Comparison of ENCODE assay signal across 10 cellular contexts in genomic region chr11:955154-956049, GRCh38. TPM values are rescaled to one million over a fixed set of nuclear protein-coding genes. Genes with fewer than 3 reads are reported as not detected.
DNase-seq lines count a peak whose midpoint lies in the region; ATAC-seq, FAIRE-seq and TF ChIP-seq lines count a peak whose summit lies in the region.
"Had no signal": no experiment of that assay in that cellular context is flagged by ENCODE, and none has a peak within 500 bp of the region (broad histone marks: within the 10 kb centered on the region; RNA-seq: fewer than 3 reads in every experiment).

No MANE protein-coding gene starts in this region.

- H3K4me3 ChIP-seq in A549 (no peak overlapping the region), DND-41 (ENCODE audit: low read depth in 1 of 2, low read length in 2 of 2) (no peak overlapping the region), right lobe of liver (no peak overlapping the region)

- peaks cover 54% of the 10 kb centered on the region for H3K4me1 ChIP-seq in A549
- H3K4me1 ChIP-seq in DND-41 (ENCODE audit: insufficient read depth, low read length), result no peaks in the 10 kb centered on the region
- H3K4me1 ChIP-seq in right lobe of liver, result peaks cover 0 to 62% (median 24%) of the 10 kb centered on the region in 4 donors

- TF ChIP-seq CTCF in A549 (IDR thresholded peaks at IDR 0.05), result no peak
- TF ChIP-seq CTCF in DND-41 (IDR thresholded peaks at IDR 0.05; ENCODE audit: borderline replicate concordance, extremely low read depth, low read length, poor library complexity, severe bottlenecking), result no peak
- no peak for TF ChIP-seq CTCF in right lobe of liver (IDR thresholded peaks at IDR 0.05)

- peaks cover 67% of the 10 kb centered on the region for H3K79me2 ChIP-seq in DND-41 (ENCODE audit: insufficient read depth, low read length)

- H3K9me3 Mint-ChIP-seq in activated T-helper 17 cell treated with anti-CD3 and anti-CD28 coated beads, Interleukin-2, amount 50 U/mL, for 72 hours, result no peaks in the 10 kb centered on the region

- H3K4me1 Mint-ChIP-seq in activated T-helper 17 cell treated with anti-CD3 and anti-CD28 coated beads, Interleukin-2, amount 50 U/mL, for 72 hours, result peaks cover 18% of the 10 kb centered on the region

- H3K9ac ChIP-seq in DND-41 (ENCODE audit: low read depth, low read length), result no peak overlapping the region

- DNase-seq in A549 (ENCODE audit: low read depth in 1 of 2, low spot score in 1 of 2) (no peak), DND-41 (no peak), right lobe of liver (peak in 2 of 3 donors; percentile 79 to 83), KBM-7 (no peak)
- DNase-seq in stimulated activated CD4-positive, alpha-beta T cell treated with anti-CD3 and anti-CD28 coated beads, Interleukin-1b, Interleukin-23, amount 100 ng/mL, for 48 hours, result no peak
- DNase-seq: KG1, nucleus accumbens had no signal

- TF ChIP-seq RAD21 in A549 (conservative IDR thresholded peaks at IDR 0.05 in 1 of 2, IDR thresholded peaks at IDR 0.05 in 1 of 2), result no peak

- no peak overlapping the region for H3K4me3 Mint-ChIP-seq in activated T-helper 17 cell treated with anti-CD3 and anti-CD28 coated beads, Interleukin-2, amount 50 U/mL, for 72 hours

- peaks cover 40% of the 10 kb centered on the region for H3K36me3 Mint-ChIP-seq in activated T-helper 17 cell treated with anti-CD3 and anti-CD28 coated beads, Interleukin-2, amount 50 U/mL, for 72 hours (ENCODE audit: low read depth)

- POLR2A ChIA-PET in A549 (lab: Yijun Ruan, JAX), result no interaction called here

- H3K4me2 ChIP-seq in A549 (peak overlapping the region; percentile 76), DND-41 (ENCODE audit: insufficient read depth, low read length) (no peak overlapping the region)

- TF ChIP-seq POLR2A in A549 (IDR thresholded peaks at IDR 0.05; ENCODE audit: low read length) (no peak), right lobe of liver (IDR thresholded peaks at IDR 0.05) (no peak)

- H4K20me1 ChIP-seq in DND-41 (ENCODE audit: insufficient read depth, low read length), result peaks cover 42% of the 10 kb centered on the region

- H3K27me3 ChIP-seq in DND-41 (ENCODE audit: insufficient read depth, low read length, poor library complexity), result no peaks in the 10 kb centered on the region
- H3K27me3 ChIP-seq in right lobe of liver, result no peaks in the 10 kb centered on the region

- no peak overlapping the region for H2AFZ ChIP-seq in DND-41 (ENCODE audit: low read depth, low read length)

- peak overlapping the region; percentile 77 to 93 for H3K27ac ChIP-seq in A549
- H3K27ac ChIP-seq in DND-41 (ENCODE audit: low read length), result 0 out of 2 replicates have a peak overlapping the region, but pooled peaks have one; percentile 8
- peak overlapping the region in 2 of 3 donors; percentile 53 to 73 for H3K27ac ChIP-seq in right lobe of liver

- H3K27me3 Mint-ChIP-seq in activated T-helper 17 cell treated with anti-CD3 and anti-CD28 coated beads, Interleukin-2, amount 50 U/mL, for 72 hours, result no peaks in the 10 kb centered on the region

- peak overlapping the region; percentile 53 for H3K27ac Mint-ChIP-seq in activated T-helper 17 cell treated with anti-CD3 and anti-CD28 coated beads, Interleukin-2, amount 50 U/mL, for 72 hours

- CTCF ChIA-PET in A549 (lab: Yijun Ruan, JAX), result interaction anchor here (0.7 to 2.2 kb wide), 6 partner anchors 10 to 55 kb away, joined by 3 to 8 read pairs (median 4); no protein-coding TSS in a partner anchor

- FAIRE-seq in A549 (lab: Jason Lieb, UNC), result no peak

- in situ Hi-C loops in KBM-7 (cut with MboI; ENCODE audit: low pct_unique_long_range_greater_than_20kb, low sequenced_read_pairs), result no loop called here

- TF ChIP-seq EP300 in A549 (IDR thresholded peaks at IDR 0.05), result no peak

- no peak for ATAC-seq in A549
- ATAC-seq in DND-41 (ENCODE audit: insufficient read depth, low read depth), result no peak
- no peak for ATAC-seq in activated T-helper 17 cell treated with anti-CD3 and anti-CD28 coated beads, Interleukin-2, amount 50 U/mL, for 72 hours (replicated peaks)
- peak; percentile 11 to 53 (median 36) for ATAC-seq in right lobe of liver
- ATAC-seq in HG03442 (IDR thresholded peaks at IDR 0.05; ENCODE audit: unreplicated experiment), result no peak
- no peak for ATAC-seq in HG03460 (IDR thresholded peaks at IDR 0.05; ENCODE audit: unreplicated experiment)

- intact Hi-C loops in right lobe of liver (cut with DNase I), result no loop called here

- 71% methylated on average over 15 of the region's 15 CpGs for WGBS in A549 (ENCODE audit: missing lambda C conversion rate)
- WGBS in right lobe of liver (ENCODE audit: insufficient coverage, low coverage, low lambda C conversion rate, missing lambda C conversion rate), result 46% methylated on average over 7 of the region's 15 CpGs

- H3K36me3 ChIP-seq in DND-41 (ENCODE audit: insufficient read depth, low read length), result peaks cover 23% of the 10 kb centered on the region
- peaks cover 0 to 8% (median 0%) of the 10 kb centered on the region in 4 donors for H3K36me3 ChIP-seq in right lobe of liver

- H3K9me3 ChIP-seq in A549, result no peaks in the 10 kb centered on the region
- no peaks in the 10 kb centered on the region for H3K9me3 ChIP-seq in DND-41 (ENCODE audit: insufficient read depth, low read length, severe bottlenecking)
- no peaks in the 10 kb centered on the region for H3K9me3 ChIP-seq in right lobe of liver

TF ChIP-seq in A549, 52 proteins besides CTCF, POLR2A, EP300 and RAD21:
- TF ChIP-seq NR3C1 (IDR thresholded peaks at IDR 0.05), result no peak
- no peak for TF ChIP-seq KDM5A (IDR thresholded peaks at IDR 0.05)
- TF ChIP-seq RFX5 (IDR thresholded peaks at IDR 0.05), result no peak
- no peak for TF ChIP-seq SREBF2 (IDR thresholded peaks at IDR 0.05)
- TF ChIP-seq SMC3 (IDR thresholded peaks at IDR 0.05), result no peak
- no peak for TF ChIP-seq HOXA7 (CRISPR knock-in tag; IDR thresholded peaks at IDR 0.05)
- no peak for TF ChIP-seq MAX (IDR thresholded peaks at IDR 0.05)
- TF ChIP-seq JUN (IDR thresholded peaks at IDR 0.05), result no peak
- TF ChIP-seq RCOR1 (IDR thresholded peaks at IDR 0.05; ENCODE audit: low read depth, low read length), result no peak
- TF ChIP-seq TFCP2L1 (CRISPR knock-in tag; IDR thresholded peaks at IDR 0.05), result no peak
- TF ChIP-seq KDM1A (IDR thresholded peaks at IDR 0.05; ENCODE audit: low read depth), result no peak
- TF ChIP-seq CHD2 (IDR thresholded peaks at IDR 0.05; ENCODE audit: low read length, partially characterized antibody), result no peak

RNA-seq across cellular contexts. Expression of gene AP2A2, which starts 29.7 kb away (rescaled TPM):
- polyA plus RNA-seq in A549 (2011; rRNA removed), result 60.4 and 72.6 TPM in 2 replicates
- polyA plus RNA-seq in A549 (2012; cell fraction: cytosol; rRNA removed), result 74.8 and 78.3 TPM in 2 replicates
- 123 and 157 TPM in 2 replicates for polyA plus RNA-seq in A549 (2012; cell fraction: nucleus; rRNA removed)
- polyA plus RNA-seq in A549 (2017; fragmentation: RNase III; extraction: RNeasy Plus Mini Kit Qiagen cat#74134 plus additional on column Dnase treatment), result 39.4 to 45.7 TPM (median 41.3 TPM) in 3 replicates
- 115 and 145 TPM in 2 replicates for polyA minus RNA-seq in A549 (2011; rRNA and poly(A)+ RNA removed)
- 10 to 100 TPM; 69.1 to 76.2 TPM for total RNA-seq in activated T-helper 17 cell treated with anti-CD3 and anti-CD28 coated beads, Interleukin-2, amount 50 U/mL, for 72 hours
- total RNA-seq in right lobe of liver, result 10 to 100 TPM; 41.4 to 66.7 (median 53.8) TPM

RNA-seq across cellular contexts. Expression of gene CHID1, which starts 44.8 kb away (rescaled TPM):
- polyA plus RNA-seq in A549 (2011; rRNA removed), result 53.8 and 58.4 TPM in 2 replicates
- 86.9 and 87.3 TPM in 2 replicates for polyA plus RNA-seq in A549 (2012; cell fraction: cytosol; rRNA removed)
- polyA plus RNA-seq in A549 (2012; cell fraction: nucleus; rRNA removed), result 85.8 and 99.4 TPM in 2 replicates
- 70.5 to 74.4 TPM (median 70.6 TPM) in 3 replicates for polyA plus RNA-seq in A549 (2017; fragmentation: RNase III; extraction: RNeasy Plus Mini Kit Qiagen cat#74134 plus additional on column Dnase treatment)
- 56.0 and 69.2 TPM in 2 replicates for polyA minus RNA-seq in A549 (2011; rRNA and poly(A)+ RNA removed)
- 10 to 100 TPM; 71.9 to 72.6 TPM for total RNA-seq in activated T-helper 17 cell treated with anti-CD3 and anti-CD28 coated beads, Interleukin-2, amount 50 U/mL, for 72 hours
- 100 to 1,000 TPM in 1 of 6 experiments, 10 to 100 TPM in 5; 61.1 to 157 (median 78.7) TPM for total RNA-seq in right lobe of liver

Comparison
In these comparisons a context has a peak if more than half of its experiments do, and no peak if none do; other contexts are left out.
1. ATAC-seq: peak in right lobe of liver (4 of 4); none in A549 (0 of 2), DND-41 (single experiment), activated T-helper 17 cell treated with anti-CD3 and anti-CD28 coated beads, Interleukin-2, amount 50 U/mL, for 72 hours (single experiment), HG03442 (single experiment) and HG03460 (single experiment).
2. DNase-seq: peak in right lobe of liver (2 of 3); none in A549 (0 of 2), DND-41 (single experiment), stimulated activated CD4-positive, alpha-beta T cell treated with anti-CD3 and anti-CD28 coated beads, Interleukin-1b, Interleukin-23, amount 100 ng/mL, for 48 hours (single experiment) and KBM-7 (single experiment).
3. H3K27ac ChIP-seq: peak in every context shown above with its lines; median percentile 85 in A549; 63 in right lobe of liver; 8 in DND-41.